Comparison of ENCODE assay signal across 25 cellular contexts in genomic region chr12:90712671-90713070, GRCh38.
DNase-seq lines count a peak whose midpoint lies in the region; ATAC-seq, FAIRE-seq and TF ChIP-seq lines count a peak whose summit lies in the region.
"Had no signal": no experiment of that assay in that cellular context is flagged by ENCODE, and none has a peak within 500 bp of the region (broad histone marks: within the 10 kb centered on the region; RNA-seq: fewer than 3 reads in every experiment).

No MANE protein-coding gene starts in this region.

- peaks cover 5% of the 10 kb centered on the region for H3K4me1 ChIP-seq in endothelial cell of umbilical vein (ENCODE audit: control insufficient read depth, extremely low read depth, insufficient read depth, low read length)
- no peaks in the 10 kb centered on the region for H3K4me1 ChIP-seq in HAP-1
- H3K4me1 ChIP-seq: Caco-2, neural progenitor cell, psoas muscle, stomach had no signal

- H3K36me3 ChIP-seq in endothelial cell of umbilical vein (ENCODE audit: control insufficient read depth in 2 of 2, extremely low read depth in 1 of 2, insufficient read depth in 2 of 2, low read length in 2 of 2) (no peaks in the 10 kb centered on the region), HAP-1 (replicated peaks) (no peaks in the 10 kb centered on the region)
- H3K36me3 ChIP-seq: left ventricle myocardium inferior, neural progenitor cell, stomach had no signal

- H3K9me3 ChIP-seq in endothelial cell of umbilical vein (replicated peaks; ENCODE audit: control insufficient read depth, insufficient read depth, low read length) (no peaks in the 10 kb centered on the region), HAP-1 (no peaks in the 10 kb centered on the region)
- H3K9me3 ChIP-seq: Caco-2, left ventricle myocardium inferior, psoas muscle, stomach had no signal

- H3K79me2 ChIP-seq in endothelial cell of umbilical vein (ENCODE audit: control insufficient read depth, insufficient read depth, low read length): no peaks in the 10 kb centered on the region

- FAIRE-seq in endothelial cell of umbilical vein (lab: Jason Lieb, UNC): no peak

- H3K9me1 ChIP-seq in endothelial cell of umbilical vein (replicated peaks; ENCODE audit: control insufficient read depth, extremely low read depth, insufficient read depth, low read length): no peaks in the 10 kb centered on the region

- no peak overlapping the region for H3K9ac ChIP-seq in endothelial cell of umbilical vein (replicated peaks; ENCODE audit: extremely low read depth, insufficient read depth, low read length)
- H3K9ac ChIP-seq: neural progenitor cell had no signal

- H3K27ac ChIP-seq in endothelial cell of umbilical vein (ENCODE audit: insufficient read depth, low read depth, low read length): no peak overlapping the region
- no peak overlapping the region for H3K27ac ChIP-seq in coronary artery
- H3K27ac ChIP-seq: HL-60, left ventricle myocardium inferior, neural progenitor cell, psoas muscle, stomach had no signal

- no peaks in the 10 kb centered on the region for H4K20me1 ChIP-seq in endothelial cell of umbilical vein (replicated peaks; ENCODE audit: control insufficient read depth, extremely low read depth, insufficient read depth, low read length)

- no peak for ATAC-seq in HG03175 (IDR thresholded peaks at IDR 0.05; ENCODE audit: unreplicated experiment)
- ATAC-seq: activated T-cell treated with anti-CD3 and anti-CD28 coated beads, Interleukin-2, amount 50 U/mL, for 4 hours; Panc1; psoas muscle had no signal

- CTCF ChIA-PET in endothelial cell of umbilical vein (lab: Charles Lee): interaction anchor here (0.5 to 1.8 kb wide), 3 partner anchors 14 to 197 kb away, joined by 3 to 7 read pairs (median 6); no protein-coding TSS in a partner anchor

- intact Hi-C loops in endothelial cell of umbilical vein (cut with micrococcal nuclease): no loop called here

- no peak overlapping the region for H3K4me2 ChIP-seq in endothelial cell of umbilical vein (ENCODE audit: insufficient read depth, low read length)
- H3K4me2 ChIP-seq: neural progenitor cell had no signal

- TF ChIP-seq CTCF in endothelial cell of umbilical vein (IDR thresholded peaks at IDR 0.05; ENCODE audit: extremely low read depth in 1 of 2, insufficient read depth in 1 of 2, low read depth in 1 of 2, low read length in 2 of 2) (no peak), retinal pigment epithelial cell (conservative IDR thresholded peaks at IDR 0.05; ENCODE audit: low read depth, low read length) (no peak), coronary artery (IDR thresholded peaks at IDR 0.05) (no peak)

- DNase-seq in EL (peak; percentile 52), LHCN-M2 (ENCODE audit: low read depth) (peak; percentile 26), endothelial cell of umbilical vein (ENCODE audit: low read depth, low spot score) (peak; percentile 48), retinal pigment epithelial cell (ENCODE audit: low read depth) (peak; percentile 17), HAP-1 (ENCODE audit: low spot score in 2 of 2) (no peak), coronary artery (ENCODE audit: low spot score) (no peak)
- DNase-seq: activated B cell treated with CpG ODN at 0.5 μM for 24 hours; activated naive CD4-positive, alpha-beta T cell treated with anti-CD3 and anti-CD28 coated beads for 36 hours; activated T-cell treated with anti-CD3 and anti-CD28 coated beads, Interleukin-2, amount 50 U/mL, for 4 hours; anterior cingulate cortex; Caco-2; cerebellar nuclear complex; effector memory CD4-positive, alpha-beta T cell; glutamatergic neuron; left ventricle myocardium inferior; NCI-H1694; NCI-H82; psoas muscle; stimulated activated CD4-positive, alpha-beta T cell treated with anti-CD3 and anti-CD28 coated beads, Interleukin-4, amount 100 ng/mL, for 4 hours; stomach; trophoblast cell had no signal

- H3K4me3 ChIP-seq in endothelial cell of umbilical vein (replicated peaks in 1 of 3; ENCODE audit: insufficient read depth in 1 of 3, low read depth in 1 of 3, low read length in 3 of 3) (no peak overlapping the region), retinal pigment epithelial cell (ENCODE audit: low read length) (no peak overlapping the region), HAP-1 (no peak overlapping the region), coronary artery (no peak overlapping the region)
- H3K4me3 ChIP-seq: left ventricle myocardium inferior, neural progenitor cell, psoas muscle, stomach had no signal

- no peaks in the 10 kb centered on the region for H3K27me3 ChIP-seq in endothelial cell of umbilical vein (ENCODE audit: control insufficient read depth in 2 of 2, insufficient read depth in 2 of 2, low read length in 2 of 2)
- H3K27me3 ChIP-seq in HAP-1 (ENCODE audit: low read depth): no peaks in the 10 kb centered on the region
- H3K27me3 ChIP-seq: neural progenitor cell, stomach had no signal

- dilution Hi-C loops in endothelial cell of umbilical vein (cut with MboI; ENCODE audit: extremely low pct_ligation_motif_present, low sequenced_read_pairs): no loop called here

- no TSS peak for BruUV-seq in endothelial cell of umbilical vein (replicated peaks; lab: Mats Ljungman, UMichigan)

- no peak for TF ChIP-seq POLR2A in endothelial cell of umbilical vein (IDR thresholded peaks at IDR 0.05; ENCODE audit: low read depth, low read length)

- POLR2A ChIA-PET in endothelial cell of umbilical vein (lab: Charles Lee): no interaction called here

- peak overlapping the region; percentile 31 for H2AFZ ChIP-seq in endothelial cell of umbilical vein (ENCODE audit: low read depth, low read length)
- H2AFZ ChIP-seq: neural progenitor cell had no signal

- in situ Hi-C loops in HAP-1 (cut with MboI; ENCODE audit: low sequenced_read_pairs): no loop called here

TF ChIP-seq in endothelial cell of umbilical vein, 7 proteins besides CTCF, POLR2A, EP300 and RAD21:
- TF ChIP-seq MYC (IDR thresholded peaks at IDR 0.05; ENCODE audit: low read depth, low read length) (no peak), EZH2 (IDR thresholded peaks at IDR 0.05; ENCODE audit: borderline replicate concordance, low read depth, low read length, severe bottlenecking) (no peak), POLR2AphosphoS5 (IDR thresholded peaks at IDR 0.05; ENCODE audit: insufficient read depth, low read depth, low read length) (no peak), GATA2 (IDR thresholded peaks at IDR 0.05; ENCODE audit: insufficient read depth, insufficient read length, low read depth, low read length) (no peak), JUN (IDR thresholded peaks at IDR 0.05; ENCODE audit: borderline replicate concordance, insufficient read depth, insufficient read length, low read depth) (no peak), MAX (IDR thresholded peaks at IDR 0.05; ENCODE audit: insufficient read depth, insufficient read length) (no peak), FOS (IDR thresholded peaks at IDR 0.05; ENCODE audit: borderline replicate concordance, insufficient read depth, low read length) (no peak)

Comparison
In these comparisons a context has a peak if more than half of its experiments do, and no peak if none do; other contexts are left out.
1. DNase-seq: peak in EL (single experiment), LHCN-M2 (single experiment), endothelial cell of umbilical vein (single experiment) and retinal pigment epithelial cell (single experiment); none in HAP-1 (0 of 2) and coronary artery (single experiment).